In the genomic region with DNA sequence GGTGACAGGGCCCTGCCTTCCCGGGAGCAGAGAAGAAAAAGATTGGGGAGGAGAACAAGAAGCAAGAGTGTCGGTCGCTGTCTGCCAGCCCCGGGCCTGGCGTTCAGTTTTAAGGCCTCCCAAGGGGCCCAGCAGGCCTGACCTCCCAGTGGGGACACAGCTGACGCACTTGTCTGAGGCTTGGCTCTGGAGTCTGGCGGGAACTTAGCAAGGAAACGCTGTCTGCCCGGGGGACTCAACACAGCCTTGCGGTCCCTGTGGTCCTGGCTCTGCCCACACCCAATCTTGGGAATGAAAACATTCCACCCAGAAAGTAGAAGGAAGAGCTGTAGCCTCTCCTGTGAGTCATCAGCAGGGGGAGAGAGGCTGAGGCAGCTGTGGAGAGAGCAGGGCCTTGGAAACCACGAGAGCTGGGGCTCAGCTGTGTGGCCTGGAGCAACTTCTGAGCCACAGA, we compare ENCODE assay signal across 8 cellular contexts. TPM values are rescaled to one million over a fixed set of nuclear protein-coding genes. Genes with fewer than 3 reads are reported as not detected.
DNase-seq lines count a peak whose midpoint lies in the region; ATAC-seq lines count a peak whose summit lies in the region.

No MANE protein-coding gene starts in this region.

- H3K36me3 Mint-ChIP-seq in activated T-helper 2 cell treated with anti-CD3 and anti-CD28 coated beads, Interferon-gamma antibody, Interleukin-2, Interleukin-4, amounts not matched to agents 10 μg/mL and 5 μg/mL and 100 μg/mL, durations not matched to agents 14 hours and 24 hours and 36 hours (ENCODE audit: low read depth): peaks cover 20% of the 10 kb centered on the region
- peaks cover 3% of the 10 kb centered on the region for H3K36me3 Mint-ChIP-seq in T-helper 17 cell (ENCODE audit: low read depth)

- ATAC-seq in HG03565 (IDR thresholded peaks at IDR 0.05; ENCODE audit: unreplicated experiment) (no peak), T-helper 17 cell (no peak)

- no peak overlapping the region for H3K4me3 Mint-ChIP-seq in activated T-helper 2 cell treated with anti-CD3 and anti-CD28 coated beads, Interferon-gamma antibody, Interleukin-2, Interleukin-4, amounts not matched to agents 10 μg/mL and 5 μg/mL and 100 μg/mL, durations not matched to agents 14 hours and 24 hours and 36 hours (ENCODE audit: low read depth)
- H3K4me3 Mint-ChIP-seq in T-helper 17 cell: no peak overlapping the region

- no peaks in the 10 kb centered on the region for H3K9me3 ChIP-seq in T-helper 17 cell (ENCODE audit: control insufficient read depth, low read length, poor library complexity, severe bottlenecking)

- H3K9me3 Mint-ChIP-seq in activated T-helper 2 cell treated with anti-CD3 and anti-CD28 coated beads, Interferon-gamma antibody, Interleukin-2, Interleukin-4, amounts not matched to agents 10 μg/mL and 5 μg/mL and 100 μg/mL, durations not matched to agents 14 hours and 24 hours and 36 hours: no peaks in the 10 kb centered on the region

- intact Hi-C loops in activated T-helper 2 cell treated with anti-CD3 and anti-CD28 coated beads, Interferon-gamma antibody, Interleukin-2, Interleukin-4, amounts not matched to agents 10 μg/mL and 5 μg/mL and 100 μg/mL, durations not matched to agents 14 hours and 24 hours and 36 hours (cut with micrococcal nuclease): no loop called here

- DNase-seq in GM04504 (ENCODE audit: low read depth): peak; percentile 97
- peak; percentile 90 for DNase-seq in SW480 (ENCODE audit: low spot score)
- peak; percentile 98 for DNase-seq in foreskin melanocyte
- DNase-seq in pons (ENCODE audit: low spot score): peak; percentile 57
- DNase-seq in T-helper 9 cell: no peak
- DNase-seq in activated T-helper 2 cell treated with anti-CD3 and anti-CD28 coated beads, Interferon-gamma antibody, Interleukin-2, Interleukin-4, amounts not matched to agents 10 μg/mL and 5 μg/mL and 100 μg/mL, durations not matched to agents 14 hours and 24 hours and 36 hours (ENCODE audit: low spot score): no peak
- DNase-seq in T-helper 17 cell: no peak

- peaks cover 5% of the 10 kb centered on the region for H3K27me3 Mint-ChIP-seq in activated T-helper 2 cell treated with anti-CD3 and anti-CD28 coated beads, Interferon-gamma antibody, Interleukin-2, Interleukin-4, amounts not matched to agents 10 μg/mL and 5 μg/mL and 100 μg/mL, durations not matched to agents 14 hours and 24 hours and 36 hours (ENCODE audit: low read depth)
- peaks cover 6% of the 10 kb centered on the region for H3K27me3 Mint-ChIP-seq in T-helper 17 cell

- H3K4me1 Mint-ChIP-seq in activated T-helper 2 cell treated with anti-CD3 and anti-CD28 coated beads, Interferon-gamma antibody, Interleukin-2, Interleukin-4, amounts not matched to agents 10 μg/mL and 5 μg/mL and 100 μg/mL, durations not matched to agents 14 hours and 24 hours and 36 hours (ENCODE audit: low read depth): peaks cover 45% of the 10 kb centered on the region
- H3K4me1 Mint-ChIP-seq in T-helper 17 cell: peaks cover 29% of the 10 kb centered on the region

- no peak overlapping the region for H3K27ac Mint-ChIP-seq in activated T-helper 2 cell treated with anti-CD3 and anti-CD28 coated beads, Interferon-gamma antibody, Interleukin-2, Interleukin-4, amounts not matched to agents 10 μg/mL and 5 μg/mL and 100 μg/mL, durations not matched to agents 14 hours and 24 hours and 36 hours
- H3K27ac Mint-ChIP-seq in T-helper 17 cell: no peak overlapping the region

RNA-seq across cellular contexts. Expression of a gene that starts 54.4 kb away (rescaled TPM):
- total RNA-seq in activated T-helper 2 cell treated with anti-CD3 and anti-CD28 coated beads, Interferon-gamma antibody, Interleukin-2, Interleukin-4, amounts not matched to agents 10 μg/mL and 5 μg/mL and 100 μg/mL, durations not matched to agents 14 hours and 24 hours and 36 hours: 9.0 and 10.2 TPM in 2 replicates
- 10 to 100 TPM; 20.2 to 26.2 TPM for total RNA-seq in T-helper 17 cell

Comparison
In these comparisons a context has a peak if more than half of its experiments do, and no peak if none do; other contexts are left out.
1. DNase-seq: peak in GM04504 (single experiment), SW480 (single experiment), foreskin melanocyte (single experiment) and pons (single experiment); none in T-helper 9 cell (single experiment), activated T-helper 2 cell treated with anti-CD3 and anti-CD28 coated beads, Interferon-gamma antibody, Interleukin-2, Interleukin-4, amounts not matched to agents 10 μg/mL and 5 μg/mL and 100 μg/mL, durations not matched to agents 14 hours and 24 hours and 36 hours (single experiment) and T-helper 17 cell (0 of 3).